In the genomic region with DNA sequence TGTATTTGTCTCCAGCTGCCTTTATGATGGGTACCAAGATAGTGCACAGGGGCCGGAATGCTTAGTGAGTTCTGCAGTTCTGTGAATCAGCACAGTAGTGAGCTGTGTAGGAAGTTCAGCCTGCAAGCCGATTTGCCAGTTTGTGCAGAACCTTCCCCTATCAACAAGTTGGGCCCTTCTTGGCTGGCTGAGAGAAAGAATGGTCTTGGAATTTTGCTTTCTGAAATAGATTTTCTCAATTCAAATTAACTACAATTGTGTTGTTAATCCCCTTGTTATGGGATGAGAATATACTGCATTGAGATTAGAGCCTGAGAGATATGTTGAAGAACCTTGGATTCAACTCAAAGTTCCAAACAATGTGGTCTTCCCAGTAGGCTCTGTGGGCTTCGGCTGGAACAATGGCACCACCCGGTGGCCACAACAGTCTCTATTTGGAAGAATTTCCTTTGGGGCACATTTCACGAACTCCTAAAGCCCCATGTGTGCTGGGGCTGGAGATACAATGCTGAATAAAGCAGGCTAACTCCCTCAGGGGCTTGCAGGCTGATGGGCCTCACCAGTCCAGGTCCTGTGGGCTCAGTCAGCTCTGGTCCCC, we compare ENCODE assay signal across 8 cellular contexts. TPM values are rescaled to one million over a fixed set of nuclear protein-coding genes. Genes with fewer than 3 reads are reported as not detected.
DNase-seq lines count a peak whose midpoint lies in the region; ATAC-seq and TF ChIP-seq lines count a peak whose summit lies in the region.

No MANE protein-coding gene starts in this region.

- H3K27me3 Mint-ChIP-seq in activated CD8-positive, alpha-beta T cell treated with anti-CD3 and anti-CD28 coated beads for 36 hours = no peaks in the 10 kb centered on the region
- peaks cover 12 to 25% (median 18%) of the 10 kb centered on the region in 5 donors for H3K27me3 Mint-ChIP-seq in naive thymus-derived CD4-positive, alpha-beta T cell

- CTCF ChIA-PET in activated CD8-positive, alpha-beta T cell treated with anti-CD3 and anti-CD28 coated beads for 36 hours (lab: Charles Lee) = no interaction called here
- CTCF ChIA-PET in naive thymus-derived CD4-positive, alpha-beta T cell (lab: Charles Lee) = no interaction called here

- no peaks in the 10 kb centered on the region for H3K9me3 Mint-ChIP-seq in activated CD8-positive, alpha-beta T cell treated with anti-CD3 and anti-CD28 coated beads for 36 hours
- peaks cover 0 to 10% (median 4%) of the 10 kb centered on the region in 11 donors for H3K9me3 Mint-ChIP-seq in naive thymus-derived CD4-positive, alpha-beta T cell

- H3K27me3 ChIP-seq in left ventricle myocardium inferior (ENCODE audit: low read depth) = peaks cover 15% of the 10 kb centered on the region
- H3K27me3 ChIP-seq in naive thymus-derived CD4-positive, alpha-beta T cell (ENCODE audit: control insufficient read depth in 2 of 2, insufficient read depth in 2 of 2, low read length in 2 of 2) = no peaks in the 10 kb centered on the region

- DNase-seq in stimulated activated CD4-positive, alpha-beta T cell treated with anti-CD3 and anti-CD28 coated beads, Interleukin-15, amount 100 ng/mL, for 24 hours = peak; percentile 16
- DNase-seq in stimulated activated CD4-positive, alpha-beta T cell treated with anti-CD3 and anti-CD28 coated beads, Interleukin-4, amount 100 ng/mL, for 4 hours = no peak
- DNase-seq in NCI-H1092 (lab: John Stamatoyannopoulos, UW) (peak; percentile 31), left ventricle myocardium inferior (peak; percentile 61), skeletal muscle cell (ENCODE audit: low read depth) (peak; percentile 9)
- peak; percentile 33 for DNase-seq in activated CD8-positive, alpha-beta T cell treated with anti-CD3 and anti-CD28 coated beads for 36 hours
- DNase-seq in naive thymus-derived CD4-positive, alpha-beta T cell = no peak

- peaks cover 4% of the 10 kb centered on the region for H3K4me1 Mint-ChIP-seq in activated CD8-positive, alpha-beta T cell treated with anti-CD3 and anti-CD28 coated beads for 36 hours (ENCODE audit: low read depth)
- peaks cover 0 to 5% (median 0%) of the 10 kb centered on the region in 7 donors for H3K4me1 Mint-ChIP-seq in naive thymus-derived CD4-positive, alpha-beta T cell

- H3K36me3 Mint-ChIP-seq in activated CD8-positive, alpha-beta T cell treated with anti-CD3 and anti-CD28 coated beads for 36 hours (ENCODE audit: low read depth) = no peaks in the 10 kb centered on the region
- H3K36me3 Mint-ChIP-seq in naive thymus-derived CD4-positive, alpha-beta T cell = peaks cover 0 to 4% (median 0%) of the 10 kb centered on the region in 5 donors

- H3K4me3 Mint-ChIP-seq in activated CD8-positive, alpha-beta T cell treated with anti-CD3 and anti-CD28 coated beads for 36 hours = no peak overlapping the region
- no peak overlapping the region for H3K4me3 Mint-ChIP-seq in naive thymus-derived CD4-positive, alpha-beta T cell

- H3K4me3 ChIP-seq in left ventricle myocardium inferior (no peak overlapping the region), skeletal muscle cell (ENCODE audit: low read depth, low read length) (no peak overlapping the region)
- no peak overlapping the region for H3K4me3 ChIP-seq in naive thymus-derived CD4-positive, alpha-beta T cell (ENCODE audit: low read length)

- POLR2A ChIA-PET in activated CD8-positive, alpha-beta T cell treated with anti-CD3 and anti-CD28 coated beads for 36 hours (lab: Charles Lee) = no interaction called here
- POLR2A ChIA-PET in naive thymus-derived CD4-positive, alpha-beta T cell (lab: Charles Lee) = no interaction called here

- ATAC-seq in activated CD8-positive, alpha-beta T cell treated with anti-CD3 and anti-CD28 coated beads for 36 hours = no peak
- ATAC-seq in naive thymus-derived CD4-positive, alpha-beta T cell = no peak
- no peak for ATAC-seq in GM19023 (IDR thresholded peaks at IDR 0.05; ENCODE audit: unreplicated experiment)

- intact Hi-C loops in activated CD8-positive, alpha-beta T cell treated with anti-CD3 and anti-CD28 coated beads for 36 hours (cut with micrococcal nuclease) = no loop called here
- intact Hi-C loops in left ventricle myocardium inferior (cut with micrococcal nuclease) = no loop called here
- intact Hi-C loops in naive thymus-derived CD4-positive, alpha-beta T cell (cut with micrococcal nuclease) = loop anchor here in 1 of 2 donors (5.0 kb wide), 1 partner anchor 1310 kb away; no protein-coding TSS in a partner anchor

- H3K36me3 ChIP-seq in left ventricle myocardium inferior = no peaks in the 10 kb centered on the region
- no peaks in the 10 kb centered on the region for H3K36me3 ChIP-seq in naive thymus-derived CD4-positive, alpha-beta T cell (ENCODE audit: control insufficient read depth in 2 of 3, insufficient read depth in 3 of 3, low read length in 3 of 3)

- no peaks in the 10 kb centered on the region for H3K4me1 ChIP-seq in left ventricle myocardium inferior
- no peaks in the 10 kb centered on the region for H3K4me1 ChIP-seq in naive thymus-derived CD4-positive, alpha-beta T cell (ENCODE audit: control insufficient read depth in 2 of 2, insufficient read depth in 2 of 2, low read length in 2 of 2)

- no peak overlapping the region for H3K27ac ChIP-seq in left ventricle myocardium inferior (replicated peaks)
- H3K27ac ChIP-seq in naive thymus-derived CD4-positive, alpha-beta T cell (ENCODE audit: low read depth, low read length) = no peak overlapping the region

- no peak overlapping the region for H3K27ac Mint-ChIP-seq in activated CD8-positive, alpha-beta T cell treated with anti-CD3 and anti-CD28 coated beads for 36 hours
- no peak overlapping the region for H3K27ac Mint-ChIP-seq in naive thymus-derived CD4-positive, alpha-beta T cell

- no peaks in the 10 kb centered on the region for H3K9me3 ChIP-seq in left ventricle myocardium inferior (replicated peaks)
- no peaks in the 10 kb centered on the region for H3K9me3 ChIP-seq in naive thymus-derived CD4-positive, alpha-beta T cell (ENCODE audit: control insufficient read depth in 2 of 3, low read length in 3 of 3)

- peak; percentile 37 for TF ChIP-seq CTCF in activated CD8-positive, alpha-beta T cell treated with anti-CD3 and anti-CD28 coated beads for 36 hours (IDR thresholded peaks at IDR 0.05)
- peak; percentile 71 for TF ChIP-seq CTCF in left ventricle myocardium inferior (IDR thresholded peaks at IDR 0.05; ENCODE audit: borderline replicate concordance)

RNA-seq across cellular contexts. Expression of a gene that starts 59.1 kb away (rescaled TPM):
- total RNA-seq in activated CD8-positive, alpha-beta T cell treated with anti-CD3 and anti-CD28 coated beads for 36 hours = not detected
- total RNA-seq in left ventricle myocardium inferior = not detected
- total RNA-seq in naive thymus-derived CD4-positive, alpha-beta T cell = not detected
- not detected for polyA plus RNA-seq in naive thymus-derived CD4-positive, alpha-beta T cell

Comparison
In these comparisons a context has a peak if more than half of its experiments do, and no peak if none do; other contexts are left out.
1. DNase-seq: peak in stimulated activated CD4-positive, alpha-beta T cell treated with anti-CD3 and anti-CD28 coated beads, Interleukin-15, amount 100 ng/mL, for 24 hours (single experiment), NCI-H1092 (single experiment), activated CD8-positive, alpha-beta T cell treated with anti-CD3 and anti-CD28 coated beads for 36 hours (single experiment), left ventricle myocardium inferior (single experiment) and skeletal muscle cell (single experiment); none in stimulated activated CD4-positive, alpha-beta T cell treated with anti-CD3 and anti-CD28 coated beads, Interleukin-4, amount 100 ng/mL, for 4 hours (0 of 2) and naive thymus-derived CD4-positive, alpha-beta T cell (0 of 9).